In genomic region chr12:124910561-124911478, GRCh38 we compare ENCODE assay signal across 1 cellular context.
TF ChIP-seq lines count a peak whose summit lies in the region.

No MANE protein-coding gene starts in this region.

TF ChIP-seq in GM12878, 131 proteins besides CTCF, POLR2A, EP300 and RAD21 (continued from another document):
- TF ChIP-seq PBX3 (IDR thresholded peaks at IDR 0.05; ENCODE audit: insufficient replicate concordance, low read depth, low read length) (no peak), CEBPB (IDR thresholded peaks at IDR 0.05; ENCODE audit: borderline replicate concordance in 1 of 2, low read depth in 2 of 2, low read length in 2 of 2) (0 out of 4 replicates have a peak, but pooled peaks of 1 of the 2 experiments have one; percentile 36), HCFC1 (IDR thresholded peaks at IDR 0.05; ENCODE audit: low read length) (no peak), BCLAF1 (IDR thresholded peaks at IDR 0.05) (no peak; the same call in 1 of the 2 replicates), SREBF2 (IDR thresholded peaks at IDR 0.05; ENCODE audit: low read length) (no peak), USF1 (IDR thresholded peaks at IDR 0.05; ENCODE audit: borderline replicate concordance, extremely low read length, insufficient read depth, low read depth, low read length) (no peak), NFIC (IDR thresholded peaks at IDR 0.05; ENCODE audit: low read depth, low read length) (no peak; the same call in none of the 2 replicates), CREM (IDR thresholded peaks at IDR 0.05; ENCODE audit: low read depth) (no peak), MAX (IDR thresholded peaks at IDR 0.05; ENCODE audit: low read depth, low read length) (no peak)
